10 cellular contexts compared by ENCODE assay signal in genomic region chr1:183806086-183806485, GRCh38. TPM values are rescaled to one million over a fixed set of nuclear protein-coding genes. Genes with fewer than 3 reads are reported as not detected.
DNase-seq lines count a peak whose midpoint lies in the region; ATAC-seq and TF ChIP-seq lines count a peak whose summit lies in the region.
"Had no signal": no experiment of that assay in that cellular context is flagged by ENCODE, and none has a peak within 500 bp of the region (broad histone marks: within the 10 kb centered on the region; RNA-seq: fewer than 3 reads in every experiment).

No MANE protein-coding gene starts in this region.

- no peak overlapping the region for H2AFZ ChIP-seq in PC-9

- no peak overlapping the region for H3K27ac Mint-ChIP-seq in Calu3 (ENCODE audit: unreplicated experiment)
- no peak overlapping the region for H3K27ac Mint-ChIP-seq in progenitor cell of endocrine pancreas
- H3K27ac Mint-ChIP-seq in activated CD4-positive, alpha-beta memory T cell treated with anti-CD3 and anti-CD28 coated beads for 36 hours, result no peak overlapping the region
- H3K27ac Mint-ChIP-seq: activated B cell treated with CpG ODN at 0.5 μM for 24 hours had no signal

- peaks cover 6% of the 10 kb centered on the region; the same call in 1 of the 2 replicates for H3K79me2 ChIP-seq in PC-9 (ENCODE audit: low read depth)

- peaks cover 9% of the 10 kb centered on the region; the same call in 1 of the 2 replicates for H3K9me3 ChIP-seq in PC-9 (ENCODE audit: insufficient read depth, low read depth)

- H3F3A ChIP-seq in PC-9 (ENCODE audit: insufficient read depth, low read depth), result peaks cover 22% of the 10 kb centered on the region

- H3K36me3 Mint-ChIP-seq in Calu3 (ENCODE audit: insufficient read depth, unreplicated experiment) (peaks cover 19% of the 10 kb centered on the region), progenitor cell of endocrine pancreas (ENCODE audit: insufficient read depth) (peaks cover 3% of the 10 kb centered on the region)
- peaks cover 9% of the 10 kb centered on the region for H3K36me3 Mint-ChIP-seq in activated CD4-positive, alpha-beta memory T cell treated with anti-CD3 and anti-CD28 coated beads for 36 hours

- CTCF ChIA-PET in Calu3 (lab: Charles Lee) (interaction anchor here (0.6 kb wide), 1 partner anchor 8 kb away, joined by 3 read pairs; no protein-coding TSS in a partner anchor), PC-9 (lab: Charles Lee) (no interaction called here)
- CTCF ChIA-PET in activated CD4-positive, alpha-beta memory T cell treated with anti-CD3 and anti-CD28 coated beads for 36 hours (lab: Charles Lee), result no interaction called here

- H3K9me2 ChIP-seq in PC-9 (ENCODE audit: insufficient read depth), result no peaks in the 10 kb centered on the region

- POLR2A ChIA-PET in PC-9 (lab: Charles Lee; ENCODE audit: unreplicated experiment), result no interaction called here
- POLR2A ChIA-PET in activated CD4-positive, alpha-beta memory T cell treated with anti-CD3 and anti-CD28 coated beads for 36 hours (lab: Charles Lee), result no interaction called here

- H3K4me1 ChIP-seq in PC-9 (replicated peaks; ENCODE audit: insufficient read depth), result peaks cover 36% of the 10 kb centered on the region

- no peaks in the 10 kb centered on the region; the same call in 1 of the 2 replicates for H4K20me1 ChIP-seq in PC-9 (ENCODE audit: insufficient read depth)

- H3K4me3 ChIP-seq in PC-9, result peak overlapping the region; percentile 77; the same call in 1 of the 2 replicates

- no peak for ATAC-seq in esophagus mucosa

- H3K9me3 Mint-ChIP-seq in Calu3 (ENCODE audit: low read depth, unreplicated experiment) (peaks cover 3% of the 10 kb centered on the region), progenitor cell of endocrine pancreas (ENCODE audit: low read depth) (peaks cover 7% of the 10 kb centered on the region)
- peaks cover 15% of the 10 kb centered on the region for H3K9me3 Mint-ChIP-seq in activated CD4-positive, alpha-beta memory T cell treated with anti-CD3 and anti-CD28 coated beads for 36 hours

- H3K4me1 Mint-ChIP-seq in Calu3 (ENCODE audit: low read depth, unreplicated experiment), result no peaks in the 10 kb centered on the region
- H3K4me1 Mint-ChIP-seq in progenitor cell of endocrine pancreas (ENCODE audit: low read depth), result peaks cover 12% of the 10 kb centered on the region
- H3K4me1 Mint-ChIP-seq in activated CD4-positive, alpha-beta memory T cell treated with anti-CD3 and anti-CD28 coated beads for 36 hours (ENCODE audit: low read depth), result peaks cover 6% of the 10 kb centered on the region

- no peaks in the 10 kb centered on the region for H3K27me3 ChIP-seq in PC-9 (ENCODE audit: insufficient read depth, low read depth)

- BruUV-seq in Calu3 (replicated peaks; lab: Mats Ljungman, UMichigan) (no TSS peak), PC-9 (replicated peaks; lab: Mats Ljungman, UMichigan) (no TSS peak)

- H3K36me3 ChIP-seq in PC-9 (ENCODE audit: low read depth), result no peaks in the 10 kb centered on the region

- H3K4me2 ChIP-seq in PC-9, result peak overlapping the region; percentile 82

- no peak for TF ChIP-seq CTCF in Calu3 (IDR thresholded peaks at IDR 0.05; ENCODE audit: unreplicated experiment)
- TF ChIP-seq CTCF in PC-9 (conservative IDR thresholded peaks at IDR 0.05), result no peak
- TF ChIP-seq CTCF in progenitor cell of endocrine pancreas (IDR thresholded peaks at IDR 0.05; ENCODE audit: unreplicated experiment), result no peak

- H3K27ac ChIP-seq in PC-9, result no peak overlapping the region

- DNase-seq in Calu3 (no peak), PC-9 (no peak), fibroblast of peridontal ligament (ENCODE audit: extremely low read depth) (peak; percentile 88), progenitor cell of endocrine pancreas (ENCODE audit: low spot score, unreplicated experiment) (no peak), D341Med (ENCODE audit: low spot score) (no peak), A172 (ENCODE audit: low spot score) (no peak)
- no peak for DNase-seq in activated CD4-positive, alpha-beta memory T cell treated with anti-CD3 and anti-CD28 coated beads for 36 hours
- DNase-seq: activated B cell treated with CpG ODN at 0.5 μM for 24 hours, NCI-H1105 had no signal

- H3K4me3 Mint-ChIP-seq in Calu3 (ENCODE audit: low read depth, unreplicated experiment) (peak overlapping the region; percentile 83), progenitor cell of endocrine pancreas (ENCODE audit: low read depth) (peak overlapping the region; percentile 50)
- no peak overlapping the region for H3K4me3 Mint-ChIP-seq in activated CD4-positive, alpha-beta memory T cell treated with anti-CD3 and anti-CD28 coated beads for 36 hours

- no peaks in the 10 kb centered on the region for H3K27me3 Mint-ChIP-seq in Calu3 (ENCODE audit: unreplicated experiment)
- peaks cover 6% of the 10 kb centered on the region for H3K27me3 Mint-ChIP-seq in progenitor cell of endocrine pancreas
- peaks cover 3% of the 10 kb centered on the region for H3K27me3 Mint-ChIP-seq in activated CD4-positive, alpha-beta memory T cell treated with anti-CD3 and anti-CD28 coated beads for 36 hours

- intact Hi-C loops in Calu3 (cut with micrococcal nuclease; ENCODE audit: unreplicated experiment) (loop anchor here (5.0 to 10.0 kb wide), 3 partner anchors 76 to 111 kb away; no protein-coding TSS in a partner anchor), PC-9 (cut with micrococcal nuclease; ENCODE audit: unreplicated experiment) (no loop called here)
- intact Hi-C loops in activated CD4-positive, alpha-beta memory T cell treated with anti-CD3 and anti-CD28 coated beads for 36 hours (cut with micrococcal nuclease), result loop anchor here (5.0 kb wide), 2 partner anchors 36 to 111 kb away; no protein-coding TSS in a partner anchor

RNA-seq across cellular contexts. Expression of gene RGL1, which starts 1.2 kb away (rescaled TPM):
- 2.7 and 4.8 TPM in 2 replicates for total RNA-seq in Calu3 (2022)
- total RNA-seq in PC-9 (2021), result 2.1 and 2.6 TPM in 2 replicates
- total RNA-seq in progenitor cell of endocrine pancreas, result 5.9 TPM in 2 replicates
- total RNA-seq in esophagus mucosa, result 3.0 TPM
- 1 to 10 TPM; 1.8 TPM for total RNA-seq in activated CD4-positive, alpha-beta memory T cell treated with anti-CD3 and anti-CD28 coated beads for 36 hours
- total RNA-seq in A172 (2014; rRNA removed; shearing (Covaris generic)), result 5.1 and 5.6 TPM in 2 replicates
